7 cellular contexts compared by ENCODE assay signal in the genomic region with DNA sequence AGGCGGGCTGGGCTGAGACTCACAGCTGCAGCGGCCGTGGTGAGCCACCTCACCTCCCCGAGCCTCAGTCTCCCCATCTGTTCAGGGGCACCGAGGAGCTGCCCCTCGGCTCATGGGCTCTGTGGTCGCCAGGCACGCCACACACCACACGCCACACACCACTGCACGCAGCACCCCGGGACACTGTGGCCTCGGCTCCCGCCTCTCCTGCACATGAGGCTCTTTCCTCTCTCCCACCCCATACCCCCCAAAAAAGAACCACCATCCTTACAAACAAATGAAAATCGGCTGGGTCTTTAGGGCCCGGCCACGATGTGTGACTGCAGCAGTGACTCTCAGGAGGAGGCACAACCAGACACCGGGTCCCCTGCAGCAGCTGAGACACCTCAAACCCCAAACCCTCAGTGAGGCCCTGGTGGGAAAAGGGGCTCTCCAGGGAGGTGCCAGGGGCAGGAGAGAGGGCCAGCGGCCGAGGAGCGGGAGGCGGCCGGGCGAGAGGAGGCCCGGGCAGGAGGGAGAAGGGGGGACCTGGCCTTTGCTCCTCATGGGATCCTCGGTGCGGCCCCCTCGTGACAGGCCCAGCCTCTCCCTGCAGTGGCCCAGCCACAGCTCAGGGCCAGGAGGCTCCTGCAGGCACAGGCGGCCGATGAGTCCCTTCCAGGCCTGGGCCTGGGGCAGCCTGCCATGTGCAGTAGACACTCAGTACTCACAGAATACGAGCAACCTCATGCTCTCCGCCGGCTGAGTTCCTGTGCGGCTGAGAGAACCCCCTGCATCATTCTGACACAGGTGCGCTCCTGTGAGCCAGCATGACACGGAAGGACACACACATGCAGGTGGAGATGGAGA.
DNase-seq lines count a peak whose midpoint lies in the region; ATAC-seq, FAIRE-seq and TF ChIP-seq lines count a peak whose summit lies in the region.

No MANE protein-coding gene starts in this region.

- WGBS in testis, 2 donors = 92% methylated on average over 31 to 35 of the region's 35 CpGs

- no peaks in the 10 kb centered on the region for H3K36me3 ChIP-seq in testis (ENCODE audit: low read depth, missing control alignments)

- H3K27ac Mint-ChIP-seq in activated CD8-positive, alpha-beta T cell treated with anti-CD3 and anti-CD28 coated beads, Interleukin-2, amount 10 ng/mL, durations not matched to agents 7 days and 5 days = peak overlapping the region; percentile 92
- peak overlapping the region; percentile 93 to 98 (median 97) for H3K27ac Mint-ChIP-seq in immature natural killer cell

- H3K9me3 ChIP-seq in testis = no peaks in the 10 kb centered on the region

- no peaks in the 10 kb centered on the region for H3K9me3 Mint-ChIP-seq in activated CD8-positive, alpha-beta T cell treated with anti-CD3 and anti-CD28 coated beads, Interleukin-2, amount 10 ng/mL, durations not matched to agents 7 days and 5 days (ENCODE audit: insufficient read depth)
- H3K9me3 Mint-ChIP-seq in immature natural killer cell = peaks cover 0 to 5% (median 0%) of the 10 kb centered on the region in 6 donors

- H3K4me3 Mint-ChIP-seq in activated CD8-positive, alpha-beta T cell treated with anti-CD3 and anti-CD28 coated beads, Interleukin-2, amount 10 ng/mL, durations not matched to agents 7 days and 5 days = peak overlapping the region; percentile 73
- H3K4me3 Mint-ChIP-seq in immature natural killer cell = peak overlapping the region; percentile 80 to 92 (median 88)

- peak overlapping the region; percentile 89 to 91 for H3K27ac ChIP-seq in testis

- no peaks in the 10 kb centered on the region for H3K27me3 Mint-ChIP-seq in activated CD8-positive, alpha-beta T cell treated with anti-CD3 and anti-CD28 coated beads, Interleukin-2, amount 10 ng/mL, durations not matched to agents 7 days and 5 days (ENCODE audit: low read depth)
- H3K27me3 Mint-ChIP-seq in immature natural killer cell (ENCODE audit: low read depth in 3 of 3) = peaks cover 52 to 73% (median 63%) of the 10 kb centered on the region in 3 donors

- CTCF ChIA-PET in activated CD8-positive, alpha-beta T cell treated with anti-CD3 and anti-CD28 coated beads, Interleukin-2, amount 10 ng/mL, durations not matched to agents 7 days and 5 days (lab: Charles Lee) = interaction anchor here (1.2 to 1.4 kb wide), 3 partner anchors 44 to 164 kb away, joined by 3 to 5 read pairs (median 3); no protein-coding TSS in a partner anchor

- POLR2A ChIA-PET in activated CD8-positive, alpha-beta T cell treated with anti-CD3 and anti-CD28 coated beads, Interleukin-2, amount 10 ng/mL, durations not matched to agents 7 days and 5 days (lab: Charles Lee) = interaction anchor here (1.0 to 1.6 kb wide), 4 partner anchors 44 to 76 kb away, joined by 4 to 9 read pairs (median 6); no protein-coding TSS in a partner anchor

- no peak for TF ChIP-seq CTCF in testis (IDR thresholded peaks at IDR 0.05)

- no peak for FAIRE-seq in HTR-8/SVneo (lab: Jason Lieb, UNC)

- H3K36me3 Mint-ChIP-seq in activated CD8-positive, alpha-beta T cell treated with anti-CD3 and anti-CD28 coated beads, Interleukin-2, amount 10 ng/mL, durations not matched to agents 7 days and 5 days (ENCODE audit: low read depth) = peaks cover 15% of the 10 kb centered on the region
- peaks cover 3 to 4% (median 3%) of the 10 kb centered on the region in 3 donors for H3K36me3 Mint-ChIP-seq in immature natural killer cell

- DNase-seq in activated CD8-positive, alpha-beta T cell treated with anti-CD3 and anti-CD28 coated beads, Interleukin-2, amount 10 ng/mL, durations not matched to agents 7 days and 5 days = peak; percentile 44
- DNase-seq in immature natural killer cell (peak; percentile 56), testis (no peak), NCI-H526 (lab: John Stamatoyannopoulos, UW) (no peak), HTR-8/SVneo (ENCODE audit: insufficient read length, low spot score) (no peak)

- H3K27me3 ChIP-seq in testis = no peaks in the 10 kb centered on the region

- intact Hi-C loops in testis (cut with DNase I; ENCODE audit: low total_unique reads) = no loop called here

- peaks cover 42% of the 10 kb centered on the region for H3K4me1 ChIP-seq in testis

- ATAC-seq in HG02852 (IDR thresholded peaks at IDR 0.05; ENCODE audit: unreplicated experiment) (peak; percentile 1), HG02981 (IDR thresholded peaks at IDR 0.05; ENCODE audit: unreplicated experiment) (no peak)
- ATAC-seq in activated CD8-positive, alpha-beta T cell treated with anti-CD3 and anti-CD28 coated beads, Interleukin-2, amount 10 ng/mL, durations not matched to agents 7 days and 5 days = peak; percentile 27

- H3K4me1 Mint-ChIP-seq in activated CD8-positive, alpha-beta T cell treated with anti-CD3 and anti-CD28 coated beads, Interleukin-2, amount 10 ng/mL, durations not matched to agents 7 days and 5 days (ENCODE audit: low read depth) = peaks cover 53% of the 10 kb centered on the region
- peaks cover 77 to 84% of the 10 kb centered on the region in 2 donors for H3K4me1 Mint-ChIP-seq in immature natural killer cell

- TF ChIP-seq POLR2A in testis (IDR thresholded peaks at IDR 0.05) = no peak

- H3K4me3 ChIP-seq in testis = no peak overlapping the region

Comparison
In these comparisons a context has a peak if more than half of its experiments do, and no peak if none do; other contexts are left out.
1. DNase-seq: peak in activated CD8-positive, alpha-beta T cell treated with anti-CD3 and anti-CD28 coated beads, Interleukin-2, amount 10 ng/mL, durations not matched to agents 7 days and 5 days (single experiment) and immature natural killer cell (3 of 3); none in testis (single experiment), NCI-H526 (0 of 2) and HTR-8/SVneo (single experiment).